In genomic region chr7:81616951-81617350, GRCh38 we compare ENCODE assay signal across 14 cellular contexts.
DNase-seq lines count a peak whose midpoint lies in the region; ATAC-seq, FAIRE-seq and TF ChIP-seq lines count a peak whose summit lies in the region.
"Had no signal": no experiment of that assay in that cellular context is flagged by ENCODE, and none has a peak within 500 bp of the region (broad histone marks: within the 10 kb centered on the region; RNA-seq: fewer than 3 reads in every experiment).

No MANE protein-coding gene starts in this region.

- H3K27ac ChIP-seq in HCT116 (ENCODE audit: low read depth, low read length) (no peak overlapping the region), gastroesophageal sphincter (no peak overlapping the region)
- H3K27ac ChIP-seq: cardiac muscle cell, skin epidermis had no signal

- H3K79me2 ChIP-seq in HCT116 (ENCODE audit: insufficient read depth, low read length) = no peaks in the 10 kb centered on the region

- in situ Hi-C loops in Caki2 (cut with HindIII; ENCODE audit: low pct_unique_long_range_greater_than_20kb, low sequenced_read_pairs) = no loop called here

- peak overlapping the region; percentile 99 for H2AFZ ChIP-seq in HCT116 (ENCODE audit: low read depth, low read length, poor library complexity, severe bottlenecking)

- RAD21 ChIA-PET in HCT116 (lab: Charles Lee; ENCODE audit: low non-redundant PET in 1 of 2, low total read pairs in 2 of 2, uncharacterized antibody in 2 of 2, unreplicated experiment in 2 of 2) = no interaction called here

- H3K36me3 ChIP-seq in HCT116 (ENCODE audit: control insufficient read depth in 1 of 2, insufficient read depth in 2 of 2, low read length in 2 of 2) (no peaks in the 10 kb centered on the region), gastroesophageal sphincter (no peaks in the 10 kb centered on the region)
- H3K36me3 ChIP-seq: cardiac muscle cell had no signal

- no peak for TF ChIP-seq EP300 in gastroesophageal sphincter (IDR thresholded peaks at IDR 0.05)

- 59 to 83% methylated on average over 3 of the region's 3 CpGs for WGBS in gastroesophageal sphincter (ENCODE audit: low coverage in 1 of 2), 2 donors

- no peak for TF ChIP-seq CTCF in HCT116 (IDR thresholded peaks at IDR 0.05 in 2 of 3, conservative IDR thresholded peaks at IDR 0.05 in 1 of 3; ENCODE audit: borderline replicate concordance in 1 of 3, insufficient read depth in 1 of 3, low read depth in 2 of 3, low read length in 2 of 3)
- TF ChIP-seq CTCF in gastroesophageal sphincter (IDR thresholded peaks at IDR 0.05) = no peak

- 0 out of 2 replicates have a peak, but pooled peaks cover 3% of the 10 kb centered on the region for H3K9me2 ChIP-seq in HCT116 (ENCODE audit: insufficient read depth)

- no peak overlapping the region for H3K9ac ChIP-seq in HCT116 (ENCODE audit: low read length)

- intact Hi-C loops in HCT116 (cut with micrococcal nuclease) = no loop called here

- CTCF ChIA-PET in HCT116 (lab: Charles Lee) = no interaction called here

- TF ChIP-seq POLR2A in HCT116 (IDR thresholded peaks at IDR 0.05; ENCODE audit: borderline replicate concordance, extremely low read depth, insufficient read depth, insufficient read length) (no peak), gastroesophageal sphincter (IDR thresholded peaks at IDR 0.05) (no peak), GM12892 (IDR thresholded peaks at IDR 0.05; ENCODE audit: low read depth, low read length) (no peak)

- H3K4me1 ChIP-seq in HCT116 (ENCODE audit: control insufficient read depth in 1 of 2, insufficient read depth in 2 of 2, low read length in 2 of 2) (peaks cover 16 to 28% of the 10 kb centered on the region in 2 experiments), gastroesophageal sphincter (no peaks in the 10 kb centered on the region)

- FAIRE-seq in GM12892 (lab: Jason Lieb, UNC) = no peak
- FAIRE-seq: GM19239 had no signal

- H3K9me3 ChIP-seq in HCT116 (ENCODE audit: control insufficient read depth in 1 of 2, insufficient read depth in 1 of 2, low read depth in 1 of 2, low read length in 2 of 2) (no peaks in the 10 kb centered on the region), gastroesophageal sphincter (no peaks in the 10 kb centered on the region)

- H3K4me3 ChIP-seq in HCT116 (replicated peaks in 1 of 2; ENCODE audit: low read depth in 1 of 2, low read length in 2 of 2) = no peak overlapping the region
- no peak overlapping the region for H3K4me3 ChIP-seq in gastroesophageal sphincter
- H3K4me3 ChIP-seq: cardiac muscle cell, skin epidermis had no signal

- POLR2A ChIA-PET in HCT116 (lab: Charles Lee) = no interaction called here

- DNase-seq in Caki2 (ENCODE audit: low read depth) (peak; percentile 40), HCT116 (ENCODE audit: low read depth, low spot score) (peak; percentile 23), RPMI7951 (ENCODE audit: low read depth) (peak; percentile 62), foreskin melanocyte (peak; percentile 38), NOMO-1 (lab: John Stamatoyannopoulos, UW; ENCODE audit: unreplicated experiment in 2 of 2) (no peak), GM12892 (ENCODE audit: insufficient read length) (no peak)
- DNase-seq: activated T-cell treated with anti-CD3 and anti-CD28 coated beads, Interleukin-2, amount 50 U/mL, for 4 hours; NCI-H1105 treated with DMSO at 0.1 percent for 48 hours had no signal

- no TSS peak for BruUV-seq in HCT116 (replicated peaks; lab: Mats Ljungman, UMichigan)

- H3K27me3 ChIP-seq in HCT116 (ENCODE audit: insufficient read depth, low read length) (no peaks in the 10 kb centered on the region), gastroesophageal sphincter (no peaks in the 10 kb centered on the region)
- H3K27me3 ChIP-seq: cardiac muscle cell had no signal

- no peak for TF ChIP-seq RAD21 in HCT116 (IDR thresholded peaks at IDR 0.05; ENCODE audit: low read depth)

- ATAC-seq in HCT116 (no peak), HG03139 (IDR thresholded peaks at IDR 0.05; ENCODE audit: unreplicated experiment) (no peak), gastroesophageal sphincter (no peak)
- ATAC-seq: activated CD4-positive, CD25-positive, alpha-beta regulatory T cell treated with anti-CD3 and anti-CD28 coated beads, Interleukin-2, amount 50 U/mL, for 24 hours; activated T-cell treated with anti-CD3 and anti-CD28 coated beads, Interleukin-2, amount 50 U/mL, for 4 hours had no signal

- H4K20me1 ChIP-seq in HCT116 (ENCODE audit: insufficient read depth) = no peaks in the 10 kb centered on the region

- H3K4me2 ChIP-seq in HCT116 (ENCODE audit: low read length) = peak overlapping the region; percentile 22; the same call in 1 of the 2 replicates

TF ChIP-seq in HCT116, 20 proteins besides CTCF, POLR2A, EP300 and RAD21:
- TF ChIP-seq TCF7L2 (IDR thresholded peaks at IDR 0.05; ENCODE audit: borderline replicate concordance, extremely low read depth, insufficient read depth, insufficient read length) (no peak), REST (IDR thresholded peaks at IDR 0.05; ENCODE audit: low read depth) (no peak), ELF1 (IDR thresholded peaks at IDR 0.05; ENCODE audit: borderline replicate concordance, low read depth) (no peak), POLR2AphosphoS5 (IDR thresholded peaks at IDR 0.05; ENCODE audit: low read depth, low read length) (no peak), ATF3 (IDR thresholded peaks at IDR 0.05) (no peak), EZH2phosphoT487 (IDR thresholded peaks at IDR 0.05; ENCODE audit: borderline replicate concordance) (no peak), EGR1 (IDR thresholded peaks at IDR 0.05; ENCODE audit: low read depth) (no peak), FOSL1 (IDR thresholded peaks at IDR 0.05; ENCODE audit: low read depth) (no peak), ZBTB33 (IDR thresholded peaks at IDR 0.05; ENCODE audit: extremely low read depth, insufficient replicate concordance, low read length) (no peak), ZNF274 (IDR thresholded peaks at IDR 0.05; ENCODE audit: low read depth, low read length) (no peak), EZH2 (IDR thresholded peaks at IDR 0.05) (no peak), CBX3 (IDR thresholded peaks at IDR 0.05; ENCODE audit: low read depth) (no peak), CEBPB (IDR thresholded peaks at IDR 0.05; ENCODE audit: low read depth) (no peak)

Comparison
In these comparisons a context has a peak if more than half of its experiments do, and no peak if none do; other contexts are left out.
1. DNase-seq: peak in Caki2 (single experiment), HCT116 (single experiment), RPMI7951 (single experiment) and foreskin melanocyte (single experiment); none in NOMO-1 (0 of 2) and GM12892 (single experiment).